ENCODE assay signal across 17 cellular contexts in the genomic region with DNA sequence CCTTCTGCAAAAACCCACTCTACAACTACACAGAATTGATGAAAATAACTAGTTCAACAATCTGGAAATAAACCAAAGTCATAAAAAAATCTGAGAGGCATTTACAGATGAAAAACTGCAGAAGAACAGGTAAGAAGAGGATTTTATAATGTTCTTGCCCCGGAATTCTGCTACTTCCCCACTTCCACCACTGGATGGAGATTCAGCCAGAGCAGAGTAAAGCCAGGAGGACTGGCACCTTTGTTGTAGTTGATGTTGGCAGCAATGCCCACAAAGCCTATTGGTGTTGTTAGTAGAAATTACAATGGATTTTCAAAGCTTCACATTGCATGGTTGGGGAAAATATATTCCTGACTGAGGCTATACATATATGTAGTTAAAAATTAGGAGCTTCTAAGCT.
DNase-seq lines count a peak whose midpoint lies in the region; ATAC-seq and TF ChIP-seq lines count a peak whose summit lies in the region.
"Had no signal": no experiment of that assay in that cellular context is flagged by ENCODE, and none has a peak within 500 bp of the region (broad histone marks: within the 10 kb centered on the region; RNA-seq: fewer than 3 reads in every experiment).

No MANE protein-coding gene starts in this region.

- H3K9ac ChIP-seq in endodermal cell (ENCODE audit: extremely low read depth, low read length, poor library complexity, severe bottlenecking), result no peak overlapping the region

- H3K27me3 ChIP-seq in endodermal cell (ENCODE audit: control insufficient read depth, insufficient read depth, low read length, poor library complexity, severe bottlenecking), result no peaks in the 10 kb centered on the region

- H3K9me3 ChIP-seq in endodermal cell (ENCODE audit: control insufficient read depth, low read length), result no peaks in the 10 kb centered on the region

- no peak overlapping the region for H3K4me3 ChIP-seq in LNCaP clone FGC (ENCODE audit: low read depth, low read length)
- H3K4me3 ChIP-seq in endodermal cell (ENCODE audit: low read length), result no peak overlapping the region

- H3K9me3 Mint-ChIP-seq in endodermal cell, result peaks cover 6% of the 10 kb centered on the region
- peaks cover 3% of the 10 kb centered on the region for H3K9me3 Mint-ChIP-seq in progenitor cell of endocrine pancreas (ENCODE audit: low read depth)

- H3K4me1 ChIP-seq in endodermal cell (ENCODE audit: control insufficient read depth, insufficient read depth, low read length), result no peaks in the 10 kb centered on the region

- H3K27me3 Mint-ChIP-seq in endodermal cell (ENCODE audit: insufficient read depth) (no peaks in the 10 kb centered on the region), progenitor cell of endocrine pancreas (no peaks in the 10 kb centered on the region)

- DNase-seq in DMS53 (lab: John Stamatoyannopoulos, UW) (peak; percentile 45), DMS53 treated with DMSO at 0.1 percent for 48 hours (lab: John Stamatoyannopoulos, UW; ENCODE audit: unreplicated experiment) (no peak), LNCaP clone FGC (ENCODE audit: low read depth) (no peak), endodermal cell (peak; percentile 52), progenitor cell of endocrine pancreas (ENCODE audit: low spot score, unreplicated experiment) (no peak), GDM1 (lab: John Stamatoyannopoulos, UW) (no peak)
- DNase-seq: 8988T; CD8-positive, alpha-beta T cell; IMR-90; Karpas-422; NCI-H1417; NCI-H2029; NCI-H2171; NCI-H446 treated with DMSO at 0.1 percent for 48 hours; NCI-H774 had no signal

- H3K36me3 Mint-ChIP-seq in endodermal cell (ENCODE audit: low read depth), result peaks cover 3% of the 10 kb centered on the region
- H3K36me3 Mint-ChIP-seq in progenitor cell of endocrine pancreas (ENCODE audit: insufficient read depth), result no peaks in the 10 kb centered on the region
- H3K36me3 Mint-ChIP-seq: CD8-positive, alpha-beta T cell had no signal

- H3K27ac ChIP-seq in endodermal cell (ENCODE audit: low read depth, low read length), result no peak overlapping the region

- no peak for ATAC-seq in HG03159 (IDR thresholded peaks at IDR 0.05; ENCODE audit: unreplicated experiment)
- ATAC-seq in HG02588 (IDR thresholded peaks at IDR 0.05; ENCODE audit: unreplicated experiment), result no peak
- ATAC-seq: CD8-positive, alpha-beta T cell had no signal

- TF ChIP-seq CTCF in LNCaP clone FGC (IDR thresholded peaks at IDR 0.05; ENCODE audit: control insufficient read depth, extremely low read depth, insufficient read depth), result peak; percentile 36; the same call in 1 of the 2 replicates
- peak; percentile 74 for TF ChIP-seq CTCF in endodermal cell (conservative IDR thresholded peaks at IDR 0.05)
- TF ChIP-seq CTCF in progenitor cell of endocrine pancreas (IDR thresholded peaks at IDR 0.05; ENCODE audit: unreplicated experiment), result peak; percentile 38

- H3K4me3 Mint-ChIP-seq in endodermal cell (no peak overlapping the region), progenitor cell of endocrine pancreas (ENCODE audit: low read depth) (no peak overlapping the region)
- H3K4me3 Mint-ChIP-seq: CD8-positive, alpha-beta T cell had no signal

- H3K27ac Mint-ChIP-seq in endodermal cell (no peak overlapping the region), progenitor cell of endocrine pancreas (no peak overlapping the region)
- H3K27ac Mint-ChIP-seq: CD8-positive, alpha-beta T cell had no signal

- 87% methylated on average over 1 of the region's 1 CpG; no CpG with 5 or more reads in 1 of the 2 experiments for WGBS in endodermal cell (ENCODE audit: insufficient coverage in 1 of 2, insufficient read length in 1 of 2), 2 experiments

- H3K4me1 Mint-ChIP-seq in endodermal cell (peaks cover 8% of the 10 kb centered on the region), progenitor cell of endocrine pancreas (ENCODE audit: low read depth) (peaks cover 4% of the 10 kb centered on the region)

- no peaks in the 10 kb centered on the region for H3K36me3 ChIP-seq in endodermal cell (ENCODE audit: control insufficient read depth, insufficient read depth, low read length)

Comparison
In these comparisons a context has a peak if more than half of its experiments do, and no peak if none do; other contexts are left out.
1. DNase-seq: peak in DMS53 (single experiment) and endodermal cell (single experiment); none in DMS53 treated with DMSO at 0.1 percent for 48 hours (single experiment), LNCaP clone FGC (single experiment), progenitor cell of endocrine pancreas (single experiment) and GDM1 (single experiment).
2. Peak in every context shown above with its lines, with median percentiles within 50 percentile points of each other: CTCF ChIP-seq.